8 cellular contexts compared by ENCODE assay signal in genomic region chr12:47377414-47378221, GRCh38.
A peak's percentile ranks its signal among the peaks of the same experiment; 100 is the strongest.
DNase-seq lines count a peak whose midpoint lies in the region; ATAC-seq and TF ChIP-seq lines count a peak whose summit lies in the region.

No MANE protein-coding gene starts in this region.

- TF ChIP-seq CTCF in A673 (conservative IDR thresholded peaks at IDR 0.05; ENCODE audit: low read depth, low read length): no peak
- TF ChIP-seq CTCF in natural killer cell (IDR thresholded peaks at IDR 0.05): no peak

- peaks cover 15 to 20% of the 10 kb centered on the region in 2 donors for H3K4me1 Mint-ChIP-seq in natural killer cell

- peak overlapping the region; percentile 31 for H3K27ac ChIP-seq in A673 (ENCODE audit: low read depth, low read length, poor library complexity, severe bottlenecking)

- H3K4me3 ChIP-seq in A673 (ENCODE audit: low read depth, low read length, poor library complexity, severe bottlenecking) (no peak overlapping the region), MG63 (no peak overlapping the region)

- H3K9me3 Mint-ChIP-seq in natural killer cell: no peaks in the 10 kb centered on the region

- H3K27me3 Mint-ChIP-seq in natural killer cell (ENCODE audit: low read depth in 2 of 2): no peaks in the 10 kb centered on the region

- DNase-seq in A673 (ENCODE audit: low spot score) (peak; percentile 71), MG63 (peak; percentile 100), dermis blood vessel endothelial cell (peak; percentile 95), midbrain (lab: John Stamatoyannopoulos, UW) (peak; percentile 21), natural killer cell (no peak)

- H3K9me3 ChIP-seq in A673 (ENCODE audit: low read depth, low read length, poor library complexity, severe bottlenecking) (no peaks in the 10 kb centered on the region), MG63 (peaks cover 7% of the 10 kb centered on the region; the same call in 1 of the 2 replicates)

- H3K27me3 ChIP-seq in A673 (replicated peaks; ENCODE audit: insufficient read depth, low read depth, low read length, poor library complexity): no peaks in the 10 kb centered on the region
- H3K27me3 ChIP-seq in MG63: no peaks in the 10 kb centered on the region

- no TSS peak for BruUV-seq in A673 (replicated peaks; lab: Mats Ljungman, UMichigan)

- intact Hi-C loops in A673 (cut with micrococcal nuclease; ENCODE audit: unreplicated experiment) (no loop called here), natural killer cell (cut with micrococcal nuclease) (no loop called here)

- H3K36me3 ChIP-seq in A673 (ENCODE audit: insufficient read depth, low read length, poor library complexity, severe bottlenecking) (no peaks in the 10 kb centered on the region), MG63 (no peaks in the 10 kb centered on the region)

- H3K4me1 ChIP-seq in A673 (ENCODE audit: insufficient read depth, low read length, poor library complexity, severe bottlenecking): peaks cover 13% of the 10 kb centered on the region

- no peaks in the 10 kb centered on the region for H3K36me3 Mint-ChIP-seq in natural killer cell

- POLR2A ChIA-PET in A673 (lab: Charles Lee; ENCODE audit: low non-redundant PET): no interaction called here

- H3K4me3 Mint-ChIP-seq in natural killer cell: no peak overlapping the region

- ATAC-seq in GM18873 (IDR thresholded peaks at IDR 0.05; ENCODE audit: low FRiP score, unreplicated experiment) (no peak), HG02588 (IDR thresholded peaks at IDR 0.05; ENCODE audit: unreplicated experiment) (no peak), HG03460 (IDR thresholded peaks at IDR 0.05; ENCODE audit: unreplicated experiment) (no peak), natural killer cell (no peak)

- CTCF ChIA-PET in A673 (lab: Charles Lee): interaction anchor here (0.5 kb wide), 1 partner anchor 20 kb away, joined by 4 read pairs; no protein-coding TSS in a partner anchor

- H3K27ac Mint-ChIP-seq in natural killer cell: no peak overlapping the region
